8 cellular contexts compared by ENCODE assay signal in genomic region chr2:18991177-18992168, GRCh38.
DNase-seq lines count a peak whose midpoint lies in the region; ATAC-seq and TF ChIP-seq lines count a peak whose summit lies in the region.

No MANE protein-coding gene starts in this region.

- CTCF ChIA-PET in activated CD4-positive, alpha-beta T cell treated with anti-CD3 and anti-CD28 coated beads, Interleukin-2, amount 10 ng/mL, durations not matched to agents 7 days and 5 days (lab: Charles Lee): no interaction called here

- TF ChIP-seq CTCF in epithelial cell of esophagus (IDR thresholded peaks at IDR 0.05; ENCODE audit: insufficient read depth, low read depth, low read length, missing control alignments) (no peak), ovary (IDR thresholded peaks at IDR 0.05) (no peak)

- POLR2A ChIA-PET in activated CD4-positive, alpha-beta T cell treated with anti-CD3 and anti-CD28 coated beads, Interleukin-2, amount 10 ng/mL, durations not matched to agents 7 days and 5 days (lab: Charles Lee): no interaction called here

- no peaks in the 10 kb centered on the region for H3K27me3 ChIP-seq in ovary

- no peak overlapping the region for H3K27ac ChIP-seq in ovary

- peak; percentile 86 for DNase-seq in DMS153 (lab: John Stamatoyannopoulos, UW)
- DNase-seq in NCI-H345 treated with DMSO at 0.1 percent for 48 hours (lab: John Stamatoyannopoulos, UW; ENCODE audit: unreplicated experiment): peak; percentile 99
- peak; percentile 66 for DNase-seq in epithelial cell of esophagus (ENCODE audit: low read depth)
- DNase-seq in ovary: peak; percentile 12 to 46 (median 26)
- no peak for DNase-seq in activated CD4-positive, alpha-beta T cell treated with anti-CD3 and anti-CD28 coated beads, Interleukin-2, amount 10 ng/mL, durations not matched to agents 7 days and 5 days
- no peak for DNase-seq in activated T-cell treated with anti-CD3 and anti-CD28 coated beads, Interleukin-2, amount 50 U/mL, for 1 hour

- peaks cover 3% of the 10 kb centered on the region for H3K4me1 ChIP-seq in ovary (ENCODE audit: insufficient read depth)

- no peak for TF ChIP-seq POLR2A in ovary (IDR thresholded peaks at IDR 0.05)

- no peaks in the 10 kb centered on the region for H3K27me3 Mint-ChIP-seq in activated CD4-positive, alpha-beta T cell treated with anti-CD3 and anti-CD28 coated beads, Interleukin-2, amount 10 ng/mL, durations not matched to agents 7 days and 5 days

- no peaks in the 10 kb centered on the region for H3K9me3 ChIP-seq in ovary

- H3K4me3 ChIP-seq in epithelial cell of esophagus (ENCODE audit: low read length): no peak overlapping the region
- no peak overlapping the region for H3K4me3 ChIP-seq in ovary

- ATAC-seq in HG03342 (IDR thresholded peaks at IDR 0.05; ENCODE audit: unreplicated experiment) (no peak), GM19395 (IDR thresholded peaks at IDR 0.05; ENCODE audit: unreplicated experiment) (no peak)

- intact Hi-C loops in ovary (cut with DNase I): loop anchor here in 1 of 4 donors (10.0 kb wide), 1 partner anchor 363 kb away; the partner anchor contains the start of gene OSR1

- TF ChIP-seq EP300 in ovary (IDR thresholded peaks at IDR 0.05): no peak

- WGBS in ovary, 3 donors: 10 to 17% (median 11%) methylated on average over 5 of the region's 5 CpGs

- H3K36me3 ChIP-seq in ovary: no peaks in the 10 kb centered on the region

- no peaks in the 10 kb centered on the region for H3K9me3 Mint-ChIP-seq in activated CD4-positive, alpha-beta T cell treated with anti-CD3 and anti-CD28 coated beads, Interleukin-2, amount 10 ng/mL, durations not matched to agents 7 days and 5 days

- no peak overlapping the region for H3K27ac Mint-ChIP-seq in activated CD4-positive, alpha-beta T cell treated with anti-CD3 and anti-CD28 coated beads, Interleukin-2, amount 10 ng/mL, durations not matched to agents 7 days and 5 days

- H3K4me3 Mint-ChIP-seq in activated CD4-positive, alpha-beta T cell treated with anti-CD3 and anti-CD28 coated beads, Interleukin-2, amount 10 ng/mL, durations not matched to agents 7 days and 5 days: no peak overlapping the region

- no peaks in the 10 kb centered on the region for H3K4me1 Mint-ChIP-seq in activated CD4-positive, alpha-beta T cell treated with anti-CD3 and anti-CD28 coated beads, Interleukin-2, amount 10 ng/mL, durations not matched to agents 7 days and 5 days

- H3K36me3 Mint-ChIP-seq in activated CD4-positive, alpha-beta T cell treated with anti-CD3 and anti-CD28 coated beads, Interleukin-2, amount 10 ng/mL, durations not matched to agents 7 days and 5 days (ENCODE audit: low read depth): no peaks in the 10 kb centered on the region

Comparison
In these comparisons a context has a peak if more than half of its experiments do, and no peak if none do; other contexts are left out.
1. DNase-seq: peak in DMS153 (single experiment), NCI-H345 treated with DMSO at 0.1 percent for 48 hours (single experiment), epithelial cell of esophagus (single experiment) and ovary (5 of 5); none in activated CD4-positive, alpha-beta T cell treated with anti-CD3 and anti-CD28 coated beads, Interleukin-2, amount 10 ng/mL, durations not matched to agents 7 days and 5 days (single experiment) and activated T-cell treated with anti-CD3 and anti-CD28 coated beads, Interleukin-2, amount 50 U/mL, for 1 hour (single experiment).